In genomic region chr5:177454397-177455035, GRCh38 we compare ENCODE assay signal across 8 cellular contexts. TPM values are rescaled to one million over a fixed set of nuclear protein-coding genes. Genes with fewer than 3 reads are reported as not detected.
DNase-seq lines count a peak whose midpoint lies in the region; ATAC-seq and TF ChIP-seq lines count a peak whose summit lies in the region.

No MANE protein-coding gene starts in this region.

- no peaks in the 10 kb centered on the region for H3K9me3 ChIP-seq in KOPT-K1 (ENCODE audit: insufficient read depth, low read length, poor library complexity, severe bottlenecking)
- H3K9me3 ChIP-seq in stomach, result no peaks in the 10 kb centered on the region

- ATAC-seq in GM21825 (IDR thresholded peaks at IDR 0.05; ENCODE audit: unreplicated experiment), result peak; percentile 51

- peak overlapping the region; percentile 91 for H3K4me3 Mint-ChIP-seq in neural crest cell

- H3K9me3 Mint-ChIP-seq in neural crest cell, result no peaks in the 10 kb centered on the region

- no peak for TF ChIP-seq EP300 in stomach (IDR thresholded peaks at IDR 0.05)

- H3K36me3 ChIP-seq in KOPT-K1 (ENCODE audit: insufficient read depth, low read length) (peaks cover 26% of the 10 kb centered on the region), stomach (peaks cover 4 to 21% (median 19%) of the 10 kb centered on the region in 4 donors)

- H3K27me3 Mint-ChIP-seq in neural crest cell (ENCODE audit: low read depth), result peaks cover 42% of the 10 kb centered on the region

- H3K27ac ChIP-seq in KOPT-K1 (ENCODE audit: low read depth, low read length, poor library complexity, severe bottlenecking), result peak overlapping the region; percentile 60
- peak overlapping the region; percentile 70 to 91 (median 88) for H3K27ac ChIP-seq in stomach

- H3K4me1 ChIP-seq in stomach, result peaks cover 20 to 46% (median 31%) of the 10 kb centered on the region in 4 donors

- H3K4me3 ChIP-seq in foreskin fibroblast (ENCODE audit: low read depth in 1 of 2, low read length in 2 of 2) (peak overlapping the region; percentile 48 to 52), stomach (peak overlapping the region; percentile 56 to 75 (median 66))

- intact Hi-C loops in stomach (cut with DNase I; ENCODE audit: low total_unique reads), result loop anchor here (5.0 kb wide), 1 partner anchor 52 kb away; the partner anchor contains the start of gene PFN3

- peak overlapping the region; percentile 50 for H3K27ac Mint-ChIP-seq in neural crest cell (ENCODE audit: unreplicated experiment)

- peaks cover 45% of the 10 kb centered on the region for H3K4me1 Mint-ChIP-seq in neural crest cell

- H3K36me3 Mint-ChIP-seq in neural crest cell (ENCODE audit: low read depth), result peaks cover 12% of the 10 kb centered on the region

- TF ChIP-seq POLR2A in stomach (IDR thresholded peaks at IDR 0.05), result no peak

- peak; percentile 86 for TF ChIP-seq CTCF in foreskin fibroblast (IDR thresholded peaks at IDR 0.05; ENCODE audit: low read depth, low read length)
- TF ChIP-seq CTCF in neural crest cell (conservative IDR thresholded peaks at IDR 0.05), result peak; percentile 97
- peak in 6 of 7 experiments; percentile 55 to 97 (median 90) for TF ChIP-seq CTCF in stomach (IDR thresholded peaks at IDR 0.05)

- DNase-seq in EL (peak; percentile 90), SHP77 (lab: John Stamatoyannopoulos, UW) (peak; percentile 77 to 82), activated gamma-delta T cell treated with Interleukin-2 at 50 U/mL for 16 hours (peak; percentile 94), foreskin fibroblast (peak; percentile 87 to 97), neural crest cell (ENCODE audit: low read depth, low spot score) (peak; percentile 96), stomach (peak; percentile 96)

- 0 to 1% (median 1%) methylated on average over 2 to 84 of the region's 84 CpGs for WGBS in stomach, 5 donors

- peaks cover 0 to 27% (median 0%) of the 10 kb centered on the region in 3 donors for H3K27me3 ChIP-seq in stomach

RNA-seq across cellular contexts. Expression of gene PRR7, which starts 7.9 kb away (rescaled TPM):
- total RNA-seq in neural crest cell, result 16.1 and 19.0 TPM in 2 replicates
- total RNA-seq in stomach, result under 1 TPM in 1 of 5 donors, not detected in 4; 0.73 TPM
- 1 to 10 TPM in 2 of 3 donors, under 1 TPM in 1; 0.61 to 3.7 (median 1.5) TPM for polyA plus RNA-seq in stomach

RNA-seq across cellular contexts. Expression of gene DBN1, which starts 18.9 kb away (rescaled TPM):
- 387 and 410 TPM in 2 replicates for total RNA-seq in neural crest cell
- total RNA-seq in stomach, result 10 to 100 TPM; 15.2 to 78.1 (median 53.3) TPM
- polyA plus RNA-seq in stomach, result 10 to 100 TPM; 14.7 to 31.3 (median 22.7) TPM

RNA-seq across cellular contexts. Expression of gene GRK6, which starts 28.0 kb away (rescaled TPM):
- total RNA-seq in neural crest cell (47.4 and 54.9 TPM in 2 replicates), stomach (10 to 100 TPM in 4 of 5 donors, 1 to 10 TPM in 1; 1.8 to 91.2 (median 19.1) TPM)
- polyA plus RNA-seq in stomach, result 10 to 100 TPM; 14.6 to 20.2 (median 16.2) TPM

RNA-seq across cellular contexts. Expression of gene PDLIM7, which starts 42.9 kb away (rescaled TPM):
- total RNA-seq in neural crest cell (129 and 147 TPM in 2 replicates), stomach (100 to 1,000 TPM in 2 of 5 donors, 10 to 100 TPM in 3; 14.6 to 126 (median 97.0) TPM)
- 100 to 1,000 TPM in 1 of 3 donors, 10 to 100 TPM in 2; 43.5 to 142 (median 76.6) TPM for polyA plus RNA-seq in stomach

RNA-seq across cellular contexts. Expression of gene F12, which starts 45.2 kb away (rescaled TPM):
- total RNA-seq in neural crest cell (2.3 and 2.7 TPM in 2 replicates), stomach (10 to 100 TPM in 2 of 5 donors, not detected in 3; 52.4 to 68.3 TPM)
- polyA plus RNA-seq in stomach, result 10 to 100 TPM in 1 of 3 donors, under 1 TPM in 1, not detected in 1; 0.50 to 13.6 TPM

Comparison
In these comparisons a context has a peak if more than half of its experiments do, and no peak if none do; other contexts are left out.
1. Peak in every context shown above with its lines: DNase-seq, ATAC-seq, H3K4me3 ChIP-seq and H3K27ac ChIP-seq.